Comparison of ENCODE assay signal across 13 cellular contexts in the genomic region with DNA sequence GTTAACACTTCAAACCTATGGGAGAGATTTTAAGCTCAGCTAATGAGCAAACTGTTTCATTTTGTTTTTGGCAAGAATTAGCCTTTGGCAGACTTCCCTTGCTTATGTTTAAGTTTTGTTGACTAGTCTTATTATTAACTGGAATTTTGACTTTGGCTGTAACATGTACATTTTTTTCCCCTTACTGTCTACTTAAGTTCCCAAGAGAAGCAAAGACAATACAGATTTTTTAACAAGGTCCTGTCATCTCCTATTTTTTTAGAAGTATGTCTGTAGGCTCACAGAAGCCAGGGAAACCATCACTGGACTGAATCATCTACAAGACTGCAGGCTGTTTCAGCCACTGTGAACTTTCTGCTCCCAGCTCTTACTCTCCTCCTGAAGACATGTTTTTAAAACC.
A peak's percentile ranks its signal among the peaks of the same experiment; 100 is the strongest.
DNase-seq lines count a peak whose midpoint lies in the region; ATAC-seq, FAIRE-seq and TF ChIP-seq lines count a peak whose summit lies in the region.
"Had no signal": no experiment of that assay in that cellular context is flagged by ENCODE, and none has a peak within 500 bp of the region (broad histone marks: within the 10 kb centered on the region; RNA-seq: fewer than 3 reads in every experiment).

No MANE protein-coding gene starts in this region.

- BruUV-seq in A673 (replicated peaks; lab: Mats Ljungman, UMichigan), result no TSS peak

- no peaks in the 10 kb centered on the region for H3K4me1 ChIP-seq in A673 (ENCODE audit: insufficient read depth, low read length, poor library complexity, severe bottlenecking)
- H3K4me1 ChIP-seq: testis had no signal

- H3K9me3 ChIP-seq in A673 (ENCODE audit: low read depth, low read length, poor library complexity, severe bottlenecking), result no peaks in the 10 kb centered on the region
- H3K9me3 ChIP-seq: testis had no signal

- intact Hi-C loops in A673 (cut with micrococcal nuclease; ENCODE audit: unreplicated experiment), result no loop called here

- DNase-seq in H54 (ENCODE audit: insufficient read length, low spot score) (peak; percentile 24), astrocyte of the cerebellum (ENCODE audit: low read depth) (peak; percentile 83), hepatic stellate cell (ENCODE audit: low spot score) (peak; percentile 83), stromal cell of bone marrow (ENCODE audit: low read depth) (peak; percentile 87), A673 (ENCODE audit: low spot score) (no peak), GM19238 (ENCODE audit: insufficient read length, low spot score) (no peak), SIG-M5 (lab: John Stamatoyannopoulos, UW) (no peak)
- DNase-seq: activated naive CD4-positive, alpha-beta T cell treated with Interleukin-2 at 50 U/mL for 16 hours; cortex of kidney; testis had no signal

- POLR2A ChIA-PET in A673 (lab: Charles Lee; ENCODE audit: low non-redundant PET), result no interaction called here

- TF ChIP-seq POLR2A in H54 (IDR thresholded peaks at IDR 0.05; ENCODE audit: low read depth, low read length), result no peak

- no peak overlapping the region for H3K27ac ChIP-seq in A673 (ENCODE audit: low read depth, low read length, poor library complexity, severe bottlenecking)
- H3K27ac ChIP-seq: HL-60, testis had no signal

- no peak for FAIRE-seq in H54 (lab: Jason Lieb, UNC)

- TF ChIP-seq CTCF in astrocyte of the cerebellum (IDR thresholded peaks at IDR 0.05; ENCODE audit: low read depth, low read length, missing control alignments) (no peak), A673 (conservative IDR thresholded peaks at IDR 0.05; ENCODE audit: low read depth, low read length) (no peak)

- in situ Hi-C loops in astrocyte of the cerebellum (cut with HindIII; ENCODE audit: low sequenced_read_pairs), result no loop called here

- no peaks in the 10 kb centered on the region for H3K27me3 ChIP-seq in A673 (replicated peaks; ENCODE audit: insufficient read depth, low read depth, low read length, poor library complexity)
- H3K27me3 ChIP-seq: testis had no signal

- H3K36me3 ChIP-seq in A673 (ENCODE audit: insufficient read depth, low read length, poor library complexity, severe bottlenecking), result no peaks in the 10 kb centered on the region

- no peak for ATAC-seq in GM21390 (IDR thresholded peaks at IDR 0.05; ENCODE audit: unreplicated experiment)

- CTCF ChIA-PET in A673 (lab: Charles Lee), result interaction anchor here (0.6 to 1.2 kb wide), 2 partner anchors 54 to 304 kb away, joined by 3 read pairs; no protein-coding TSS in a partner anchor

- no peak overlapping the region for H3K4me3 ChIP-seq in astrocyte of the cerebellum (ENCODE audit: low read depth, low read length)
- H3K4me3 ChIP-seq in A673 (ENCODE audit: low read depth, low read length, poor library complexity, severe bottlenecking), result no peak overlapping the region
- H3K4me3 ChIP-seq: skin epidermis, testis had no signal

Comparison
In these comparisons a context has a peak if more than half of its experiments do, and no peak if none do; other contexts are left out.
1. DNase-seq: peak in H54 (single experiment), astrocyte of the cerebellum (single experiment), hepatic stellate cell (single experiment) and stromal cell of bone marrow (single experiment); none in A673 (single experiment), GM19238 (single experiment) and SIG-M5 (single experiment).